Comparison of ENCODE assay signal across 33 cellular contexts in the genomic region with DNA sequence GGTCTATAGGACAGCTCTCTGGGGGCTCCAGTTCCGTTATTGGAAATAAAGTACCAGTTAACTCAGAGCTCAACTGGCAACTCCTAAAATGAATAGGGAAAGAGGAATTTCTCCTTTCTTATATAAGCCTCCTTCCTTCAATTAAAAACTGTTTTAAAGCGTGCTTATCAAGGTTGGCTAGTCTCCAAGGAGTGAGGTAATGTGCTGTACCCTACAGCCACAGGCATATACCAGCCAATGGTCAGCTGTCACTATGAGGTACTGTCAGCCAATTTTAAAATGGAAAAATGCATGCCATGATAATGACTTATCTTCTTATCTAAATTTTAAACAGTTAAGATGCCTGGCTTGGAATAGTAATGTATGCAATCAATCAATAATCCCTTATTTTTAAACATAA.
DNase-seq lines count a peak whose midpoint lies in the region; ATAC-seq, FAIRE-seq and TF ChIP-seq lines count a peak whose summit lies in the region.
"Had no signal": no experiment of that assay in that cellular context is flagged by ENCODE, and none has a peak within 500 bp of the region (broad histone marks: within the 10 kb centered on the region; RNA-seq: fewer than 3 reads in every experiment).

No MANE protein-coding gene starts in this region.

- H3K36me3 Mint-ChIP-seq in osteocyte (ENCODE audit: unreplicated experiment): peaks cover 3% of the 10 kb centered on the region
- H3K36me3 Mint-ChIP-seq: activated naive CD4-positive, alpha-beta T cell treated with anti-CD3 and anti-CD28 coated beads, Interleukin-2, amount 50 U/mL, for 72 hours; CD8-positive, alpha-beta memory T cell; immature natural killer cell; memory B cell had no signal

- DNase-seq in left cardiac atrium: no peak
- no peak for DNase-seq in cardiac septum (ENCODE audit: low spot score)
- peak; percentile 18 for DNase-seq in RCC 7860 (ENCODE audit: low spot score)
- peak; percentile 23 for DNase-seq in fibroblast of pulmonary artery (ENCODE audit: low read depth)
- DNase-seq in COLO668 (lab: John Stamatoyannopoulos, UW; ENCODE audit: unreplicated experiment): no peak
- DNase-seq in NOMO-1 treated with dmso at 0.1 percent for 144 hours (lab: John Stamatoyannopoulos, UW; ENCODE audit: unreplicated experiment): no peak
- DNase-seq in SIG-M5 treated with dmso at 0.1 percent for 504 hours (lab: John Stamatoyannopoulos, UW; ENCODE audit: unreplicated experiment): no peak
- no peak for DNase-seq in osteocyte (ENCODE audit: extremely low spot score, unreplicated experiment)
- DNase-seq: activated B cell treated with CpG ODN at 0.5 μM for 24 hours; activated CD4-positive, alpha-beta T cell treated with anti-CD3 and anti-CD28 coated beads, Interleukin-2, amount 10 ng/mL, durations not matched to agents 7 days and 5 days; activated effector memory CD4-positive, alpha-beta T cell treated with Interleukin-2 at 50 U/mL for 16 hours; activated T-cell treated with anti-CD3 and anti-CD28 coated beads, Interleukin-2, amount 50 U/mL, for 1 hour; anterior cingulate cortex; caudate nucleus; CD8-positive, alpha-beta memory T cell; effector memory CD4-positive, alpha-beta T cell; GF-D8; immature natural killer cell; NCI-H1105; NCI-H187; NCI-H526; ovary; SIG-M5; stimulated activated CD4-positive, alpha-beta T cell treated with anti-CD3 and anti-CD28 coated beads, Interleukin-1b, Interleukin-23, amount 100 ng/mL, for 48 hours; stimulated activated naive CD8-positive, alpha-beta T cell treated with anti-CD3 and anti-CD28 coated beads, Interleukin-15, Interleukin-2, amounts not matched to agents 100 U/mL and 50 U/mL, for 24 hours; T-helper 1 cell had no signal

- TF ChIP-seq CTCF in fibroblast of pulmonary artery (IDR thresholded peaks at IDR 0.05; ENCODE audit: low read length, missing control alignments) (no peak), osteocyte (IDR thresholded peaks at IDR 0.05) (no peak)

- H3K9me3 Mint-ChIP-seq in osteocyte (ENCODE audit: unreplicated experiment): no peaks in the 10 kb centered on the region
- H3K9me3 Mint-ChIP-seq: activated B cell treated with CpG ODN at 0.5 μM for 24 hours; activated CD4-positive, alpha-beta T cell treated with anti-CD3 and anti-CD28 coated beads, Interleukin-2, amount 10 ng/mL, durations not matched to agents 7 days and 5 days; activated naive CD4-positive, alpha-beta T cell treated with anti-CD3 and anti-CD28 coated beads, Interleukin-2, amount 50 U/mL, for 72 hours; memory B cell had no signal

- ATAC-seq in left cardiac atrium: peak; percentile 44 to 61
- ATAC-seq: activated naive CD4-positive, alpha-beta T cell treated with anti-CD3 and anti-CD28 coated beads, Interleukin-2, amount 50 U/mL, for 72 hours; left lobe of liver; stimulated activated naive CD8-positive, alpha-beta T cell treated with anti-CD3 and anti-CD28 coated beads, Interleukin-15, Interleukin-2, amounts not matched to agents 100 U/mL and 50 U/mL, for 24 hours had no signal

- no peaks in the 10 kb centered on the region for H3K27me3 Mint-ChIP-seq in osteocyte (ENCODE audit: unreplicated experiment)
- H3K27me3 Mint-ChIP-seq: activated CD4-positive, alpha-beta T cell treated with anti-CD3 and anti-CD28 coated beads, Interleukin-2, amount 10 ng/mL, durations not matched to agents 7 days and 5 days had no signal

- H3K4me1 Mint-ChIP-seq in osteocyte (ENCODE audit: unreplicated experiment): peaks cover 4% of the 10 kb centered on the region
- H3K4me1 Mint-ChIP-seq: activated B cell treated with CpG ODN at 0.5 μM for 24 hours; activated CD4-positive, alpha-beta T cell treated with anti-CD3 and anti-CD28 coated beads, Interleukin-2, amount 10 ng/mL, durations not matched to agents 7 days and 5 days; B cell; CD8-positive, alpha-beta memory T cell; immature natural killer cell; memory B cell had no signal

- intact Hi-C loops in left cardiac atrium (cut with DNase I) (loop anchor here in 1 of 2 donors (10.0 kb wide), 2 partner anchors 155 to 245 kb away; no protein-coding TSS in a partner anchor), cardiac septum (cut with DNase I) (loop anchor here (5.0 kb wide), 1 partner anchor 58 kb away; no protein-coding TSS in a partner anchor)

- no peak overlapping the region for H3K4me3 ChIP-seq in fibroblast of pulmonary artery (replicated peaks; ENCODE audit: low read depth, low read length)
- H3K4me3 ChIP-seq: coronary artery, ovary, Peyer's patch, smooth muscle cell had no signal

- no peak overlapping the region for H3K4me3 Mint-ChIP-seq in osteocyte (ENCODE audit: unreplicated experiment)
- H3K4me3 Mint-ChIP-seq: activated B cell treated with CpG ODN at 0.5 μM for 24 hours; activated CD4-positive, alpha-beta T cell treated with anti-CD3 and anti-CD28 coated beads, Interleukin-2, amount 10 ng/mL, durations not matched to agents 7 days and 5 days; B cell; CD8-positive, alpha-beta memory T cell; immature natural killer cell; memory B cell had no signal

- no peak for FAIRE-seq in RCC 7860 (lab: Jason Lieb, UNC)

- no peak overlapping the region for H3K27ac Mint-ChIP-seq in osteocyte (ENCODE audit: unreplicated experiment)
- H3K27ac Mint-ChIP-seq: activated B cell treated with CpG ODN at 0.5 μM for 24 hours; activated CD4-positive, alpha-beta T cell treated with anti-CD3 and anti-CD28 coated beads, Interleukin-2, amount 10 ng/mL, durations not matched to agents 7 days and 5 days; activated naive CD4-positive, alpha-beta T cell treated with anti-CD3 and anti-CD28 coated beads, Interleukin-2, amount 50 U/mL, for 72 hours; B cell; CD8-positive, alpha-beta memory T cell; immature natural killer cell; memory B cell had no signal

Comparison
In these comparisons a context has a peak if more than half of its experiments do, and no peak if none do; other contexts are left out.
1. DNase-seq: peak in RCC 7860 (single experiment) and fibroblast of pulmonary artery (single experiment); none in left cardiac atrium (single experiment), cardiac septum (single experiment), COLO668 (single experiment), NOMO-1 treated with dmso at 0.1 percent for 144 hours (single experiment), SIG-M5 treated with dmso at 0.1 percent for 504 hours (single experiment) and osteocyte (single experiment).